Comparison of ENCODE assay signal across 1 cellular context in genomic region chr3:160331127-160331937, GRCh38.
A peak's percentile ranks its signal among the peaks of the same experiment; 100 is the strongest.
TF ChIP-seq lines count a peak whose summit lies in the region.

No MANE protein-coding gene starts in this region.

TF ChIP-seq in HepG2, 621 proteins besides CTCF, POLR2A, EP300 and RAD21 (continued from another document):
- TF ChIP-seq ARID5B (CRISPR knock-in tag; IDR thresholded peaks at IDR 0.05) (peak; percentile 78), SAP130 (CRISPR knock-in tag; IDR thresholded peaks at IDR 0.05; ENCODE audit: low read depth) (peak; percentile 48), ISL2 (CRISPR knock-in tag; IDR thresholded peaks at IDR 0.05) (0 out of 2 replicates have a peak, but pooled peaks have one; percentile 43), ZNF205 (CRISPR knock-in tag; IDR thresholded peaks at IDR 0.05) (no peak), ZNF562 (CRISPR knock-in tag; IDR thresholded peaks at IDR 0.05; ENCODE audit: borderline replicate concordance) (no peak), MED13 (CRISPR knock-in tag; IDR thresholded peaks at IDR 0.05) (no peak), ZNF101 (CRISPR knock-in tag; IDR thresholded peaks at IDR 0.05; ENCODE audit: borderline replicate concordance, low read depth) (no peak), ZNF414 (CRISPR knock-in tag; IDR thresholded peaks at IDR 0.05) (no peak), KMT2B (CRISPR knock-in tag; IDR thresholded peaks at IDR 0.05) (no peak), SOX5 (CRISPR knock-in tag; IDR thresholded peaks at IDR 0.05; ENCODE audit: borderline replicate concordance) (peak; percentile 81; the same call in 1 of the 2 replicates), ZGPAT (CRISPR knock-in tag; IDR thresholded peaks at IDR 0.05) (peak; percentile 29; the same call in 1 of the 2 replicates), GATAD2A (CRISPR knock-in tag; IDR thresholded peaks at IDR 0.05) (peak; percentile 80)
